ENCODE assay signal across 27 cellular contexts in the genomic region with DNA sequence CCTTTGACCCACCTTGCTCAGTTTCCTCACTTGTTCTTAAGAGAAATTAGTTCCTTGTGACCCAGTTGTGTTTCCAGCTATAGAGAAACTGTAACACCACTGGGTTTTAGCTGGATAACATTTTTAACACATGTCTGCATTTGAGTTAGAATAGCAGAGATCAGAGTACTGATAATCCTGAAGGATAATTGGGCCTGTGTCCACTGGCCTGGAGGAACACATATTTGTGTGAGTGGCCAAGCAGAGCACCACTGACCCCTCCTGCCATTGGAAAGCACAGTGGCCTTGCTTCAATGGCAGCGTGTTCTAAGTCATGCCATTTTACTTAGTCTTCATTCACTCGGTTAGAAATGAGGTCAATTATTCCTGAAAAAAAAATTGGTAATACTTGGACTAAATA. TPM values are rescaled to one million over a fixed set of nuclear protein-coding genes. Genes with fewer than 3 reads are reported as not detected.
"Had no signal": no experiment of that assay in that cellular context is flagged by ENCODE, and none has a peak within 500 bp of the region (broad histone marks: within the 10 kb centered on the region; RNA-seq: fewer than 3 reads in every experiment).

No MANE protein-coding gene starts in this region.

- H3K4me1 ChIP-seq: colonic mucosa had no signal

- H3K9me3 Mint-ChIP-seq: dendritic cell treated with granulocyte-macrophage colony-stimulating factor and Interleukin-4, amounts not matched to agents 40 ng/mL and 50 ng/mL, for 4 days; endodermal cell; naive B cell; natural killer cell treated with Interleukin-12 subunit alpha and Interleukin-12 subunit beta and Interleukin-15 and Interleukin-18, amount 100 ng/mL, for 72 hours; neural crest cell; stimulated activated memory B cell treated with anti-CD40 and anti-IgM and Interleukin-4, amounts not matched to agents 10 μg/mL and 1 μg/mL and 100 μg/mL, for 72 hours had no signal

- H3K4me1 Mint-ChIP-seq: naive B cell; stimulated activated memory B cell treated with anti-CD40 and anti-IgM and Interleukin-4, amounts not matched to agents 10 μg/mL and 1 μg/mL and 100 μg/mL, for 72 hours had no signal

- H3K4me3 Mint-ChIP-seq: dendritic cell treated with granulocyte-macrophage colony-stimulating factor and Interleukin-4, amounts not matched to agents 40 ng/mL and 50 ng/mL, for 4 days; endodermal cell; naive B cell; natural killer cell treated with Interleukin-12 subunit alpha and Interleukin-12 subunit beta and Interleukin-15 and Interleukin-18, amount 100 ng/mL, for 72 hours; neural crest cell; stimulated activated memory B cell treated with anti-CD40 and anti-IgM and Interleukin-4, amounts not matched to agents 10 μg/mL and 1 μg/mL and 100 μg/mL, for 72 hours had no signal

- ATAC-seq: esophagus mucosa; foreskin keratinocyte; left ventricle myocardium superior; lower lobe of right lung; natural killer cell treated with Interleukin-12 subunit alpha and Interleukin-12 subunit beta and Interleukin-15 and Interleukin-18, amount 100 ng/mL, for 72 hours; stimulated activated memory B cell treated with anti-CD40 and anti-IgM and Interleukin-4, amounts not matched to agents 10 μg/mL and 1 μg/mL and 100 μg/mL, for 72 hours; stimulated activated naive CD8-positive, alpha-beta T cell treated with anti-CD3 and anti-CD28 coated beads, Interleukin-15, Interleukin-2, amounts not matched to agents 100 U/mL and 50 U/mL, for 24 hours had no signal

- H3K27me3 Mint-ChIP-seq: dendritic cell treated with granulocyte-macrophage colony-stimulating factor and Interleukin-4, amounts not matched to agents 40 ng/mL and 50 ng/mL, for 4 days; naive B cell; natural killer cell treated with Interleukin-12 subunit alpha and Interleukin-12 subunit beta and Interleukin-15 and Interleukin-18, amount 100 ng/mL, for 72 hours; stimulated activated memory B cell treated with anti-CD40 and anti-IgM and Interleukin-4, amounts not matched to agents 10 μg/mL and 1 μg/mL and 100 μg/mL, for 72 hours had no signal

- H3K27me3 ChIP-seq: colonic mucosa, foreskin keratinocyte, heart right ventricle, neutrophil, right atrium auricular region, sigmoid colon, testis, tibial artery, upper lobe of left lung had no signal

- H3K4me3 ChIP-seq: colonic mucosa, heart right ventricle, lower lobe of right lung, prostate gland, right atrium auricular region, sigmoid colon, testis, tibial artery, upper lobe of left lung had no signal

- H3K9me3 ChIP-seq: colonic mucosa, heart right ventricle, lower lobe of right lung, neutrophil, prostate gland, right atrium auricular region, sigmoid colon, testis, tibial artery, upper lobe of left lung had no signal

- DNase-seq: colonic mucosa; effector CD8-positive, alpha-beta T cell; endodermal cell; foreskin keratinocyte; glutamatergic neuron; heart right ventricle; hippocampal formation; left ventricle myocardium superior; lower lobe of right lung; naive B cell; sigmoid colon; stimulated activated CD4-positive, alpha-beta T cell treated with anti-CD3 and anti-CD28 coated beads, Interleukin-2, amount 100 ng/mL, for 24 hours; stimulated activated CD4-positive, alpha-beta T cell treated with anti-CD3 and anti-CD28 coated beads, Interleukin-4, amount 100 ng/mL, for 4 hours; stimulated activated naive CD8-positive, alpha-beta T cell treated with anti-CD3 and anti-CD28 coated beads, Interleukin-15, Interleukin-2, amounts not matched to agents 100 U/mL and 50 U/mL, for 24 hours; substantia nigra; testis; tibial artery; upper lobe of left lung had no signal

- H3K36me3 Mint-ChIP-seq: naive B cell; natural killer cell treated with Interleukin-12 subunit alpha and Interleukin-12 subunit beta and Interleukin-15 and Interleukin-18, amount 100 ng/mL, for 72 hours; stimulated activated memory B cell treated with anti-CD40 and anti-IgM and Interleukin-4, amounts not matched to agents 10 μg/mL and 1 μg/mL and 100 μg/mL, for 72 hours had no signal

- H3K27ac Mint-ChIP-seq: dendritic cell treated with granulocyte-macrophage colony-stimulating factor and Interleukin-4, amounts not matched to agents 40 ng/mL and 50 ng/mL, for 4 days; endodermal cell; naive B cell; natural killer cell treated with Interleukin-12 subunit alpha and Interleukin-12 subunit beta and Interleukin-15 and Interleukin-18, amount 100 ng/mL, for 72 hours; stimulated activated memory B cell treated with anti-CD40 and anti-IgM and Interleukin-4, amounts not matched to agents 10 μg/mL and 1 μg/mL and 100 μg/mL, for 72 hours had no signal

- H3K27ac ChIP-seq: colonic mucosa, epithelial cell of prostate, foreskin keratinocyte, heart right ventricle, lower lobe of right lung, neutrophil, prostate gland, right atrium auricular region, tibial artery, upper lobe of left lung had no signal

- H3K36me3 ChIP-seq: colonic mucosa, heart right ventricle, lower lobe of right lung, neutrophil, prostate gland, right atrium auricular region, sigmoid colon, tibial artery, upper lobe of left lung had no signal

RNA-seq across cellular contexts. Expression of gene CCDC148, which starts 42.8 kb away (rescaled TPM):
- total RNA-seq: natural killer cell treated with Interleukin-12 subunit alpha and Interleukin-12 subunit beta and Interleukin-15 and Interleukin-18, amount 100 ng/mL, for 72 hours had no signal
